ENCODE assay signal across 1 cellular context in the genomic region with DNA sequence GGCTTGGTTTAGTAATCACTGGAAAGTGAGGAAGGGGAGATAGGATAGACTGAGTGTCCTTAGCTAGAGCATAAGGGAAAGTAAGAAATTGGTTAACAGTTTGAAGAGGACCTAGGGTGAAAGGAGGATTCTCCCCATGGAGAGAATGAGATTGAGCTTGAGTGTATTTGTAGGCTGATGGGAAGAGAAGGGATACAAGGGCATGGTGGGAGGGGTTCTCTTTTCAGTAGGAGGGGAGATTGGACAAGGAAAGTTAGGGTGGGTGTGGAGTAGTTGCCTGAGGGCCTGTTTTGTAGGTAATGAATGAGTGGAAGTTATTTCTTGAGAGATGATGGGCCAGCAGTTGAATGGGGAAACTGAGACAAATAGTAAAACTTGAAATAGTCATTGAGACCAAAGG.
TF ChIP-seq lines count a peak whose summit lies in the region.

No MANE protein-coding gene starts in this region.

TF ChIP-seq in GM23338, 12 proteins besides CTCF, POLR2A, EP300 and RAD21 (continued from another document):
- TF ChIP-seq ZNF114 (CRISPR knock-in tag; IDR thresholded peaks at IDR 0.05), result no peak
- TF ChIP-seq, protein P1, sequence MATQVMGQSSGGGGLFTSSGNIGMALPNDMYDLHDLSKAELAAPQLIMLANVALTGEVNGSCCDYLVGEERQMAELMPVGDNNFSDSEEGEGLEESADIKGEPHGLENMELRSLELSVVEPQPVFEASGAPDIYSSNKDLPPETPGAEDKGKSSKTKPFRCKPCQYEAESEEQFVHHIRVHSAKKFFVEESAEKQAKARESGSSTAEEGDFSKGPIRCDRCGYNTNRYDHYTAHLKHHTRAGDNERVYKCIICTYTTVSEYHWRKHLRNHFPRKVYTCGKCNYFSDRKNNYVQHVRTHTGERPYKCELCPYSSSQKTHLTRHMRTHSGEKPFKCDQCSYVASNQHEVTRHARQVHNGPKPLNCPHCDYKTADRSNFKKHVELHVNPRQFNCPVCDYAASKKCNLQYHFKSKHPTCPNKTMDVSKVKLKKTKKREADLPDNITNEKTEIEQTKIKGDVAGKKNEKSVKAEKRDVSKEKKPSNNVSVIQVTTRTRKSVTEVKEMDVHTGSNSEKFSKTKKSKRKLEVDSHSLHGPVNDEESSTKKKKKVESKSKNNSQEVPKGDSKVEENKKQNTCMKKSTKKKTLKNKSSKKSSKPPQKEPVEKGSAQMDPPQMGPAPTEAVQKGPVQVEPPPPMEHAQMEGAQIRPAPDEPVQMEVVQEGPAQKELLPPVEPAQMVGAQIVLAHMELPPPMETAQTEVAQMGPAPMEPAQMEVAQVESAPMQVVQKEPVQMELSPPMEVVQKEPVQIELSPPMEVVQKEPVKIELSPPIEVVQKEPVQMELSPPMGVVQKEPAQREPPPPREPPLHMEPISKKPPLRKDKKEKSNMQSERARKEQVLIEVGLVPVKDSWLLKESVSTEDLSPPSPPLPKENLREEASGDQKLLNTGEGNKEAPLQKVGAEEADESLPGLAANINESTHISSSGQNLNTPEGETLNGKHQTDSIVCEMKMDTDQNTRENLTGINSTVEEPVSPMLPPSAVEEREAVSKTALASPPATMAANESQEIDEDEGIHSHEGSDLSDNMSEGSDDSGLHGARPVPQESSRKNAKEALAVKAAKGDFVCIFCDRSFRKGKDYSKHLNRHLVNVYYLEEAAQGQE (IDR thresholded peaks at IDR 0.05; ENCODE audit: unreplicated experiment), result no peak
